13 cellular contexts compared by ENCODE assay signal in the genomic region with DNA sequence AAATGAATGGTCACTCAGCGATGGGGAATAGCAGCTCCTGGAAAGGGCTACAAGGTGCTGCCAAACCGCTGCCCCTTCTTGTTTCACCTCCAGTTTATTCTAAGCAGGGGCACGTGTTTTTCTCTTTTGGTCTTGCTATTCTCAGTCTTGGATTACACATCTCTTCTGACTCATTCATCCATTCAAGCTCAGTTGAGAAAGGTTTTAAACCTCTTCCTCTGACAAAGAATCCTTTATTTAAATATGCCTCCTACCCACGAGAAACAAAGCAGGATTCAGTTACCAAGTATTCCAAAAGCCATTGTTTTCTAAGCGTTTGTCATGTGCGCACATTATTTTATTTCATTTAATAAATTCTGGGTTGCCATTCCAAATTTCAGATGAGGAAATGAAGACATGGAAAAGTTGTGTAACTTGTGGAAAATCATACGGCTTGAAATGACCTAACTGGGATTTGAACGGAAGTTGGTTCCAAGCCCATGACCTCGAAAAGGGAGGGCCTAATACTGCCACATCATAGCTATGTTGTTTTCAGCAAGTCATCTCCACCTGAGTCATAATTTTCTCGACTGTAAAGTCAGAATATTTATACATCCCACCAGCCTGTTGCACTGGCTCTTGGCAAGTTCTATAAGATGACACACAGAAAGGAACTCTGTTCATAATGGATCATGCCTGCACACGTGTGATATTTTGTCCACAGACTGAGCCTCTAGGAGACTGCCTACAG.
DNase-seq lines count a peak whose midpoint lies in the region; ATAC-seq and TF ChIP-seq lines count a peak whose summit lies in the region.
"Had no signal": no experiment of that assay in that cellular context is flagged by ENCODE, and none has a peak within 500 bp of the region (broad histone marks: within the 10 kb centered on the region; RNA-seq: fewer than 3 reads in every experiment).

No MANE protein-coding gene starts in this region.

- no peaks in the 10 kb centered on the region for H3K27me3 ChIP-seq in right cardiac atrium (ENCODE audit: control insufficient read depth, insufficient read depth)
- H3K27me3 ChIP-seq: vagina had no signal

- H3K27ac Mint-ChIP-seq in HFFc6: peak overlapping the region; percentile 91
- H3K27ac Mint-ChIP-seq: activated CD8-positive, alpha-beta T cell treated with anti-CD3 and anti-CD28 coated beads, Interleukin-2, amount 10 ng/mL, durations not matched to agents 7 days and 5 days had no signal

- no peaks in the 10 kb centered on the region for H3K9me3 ChIP-seq in right cardiac atrium (ENCODE audit: control insufficient read depth, low read length)
- H3K9me3 ChIP-seq: HAP-1, vagina had no signal

- H3K4me3 ChIP-seq in astrocyte of the spinal cord (ENCODE audit: low read depth, low read length) (no peak overlapping the region), right cardiac atrium (ENCODE audit: low read length) (no peak overlapping the region)
- H3K4me3 ChIP-seq: HAP-1, vagina had no signal

- DNase-seq in HFFc6 (peak; percentile 93), astrocyte of the spinal cord (ENCODE audit: low read depth, low spot score) (peak; percentile 94), right cardiac atrium (peak in 1 of 3 donors; percentile 27), substantia nigra (lab: John Stamatoyannopoulos, UW) (peak in 11 of 49 donors; percentile 6 to 39 (median 19))
- DNase-seq in stimulated activated CD4-positive, alpha-beta T cell treated with anti-CD3 and anti-CD28 coated beads, Interleukin-4, amount 100 ng/mL, for 1 hour: no peak
- DNase-seq in activated naive CD4-positive, alpha-beta T cell treated with Interleukin-2 at 50 U/mL for 16 hours: no peak
- DNase-seq: activated CD8-positive, alpha-beta T cell treated with anti-CD3 and anti-CD28 coated beads, Interleukin-2, amount 10 ng/mL, durations not matched to agents 7 days and 5 days; cerebellar nuclear complex; kidney had no signal

- ATAC-seq in right cardiac atrium: peak; percentile 57 to 86
- no peak for ATAC-seq in GM18909 (IDR thresholded peaks at IDR 0.05; ENCODE audit: poor library complexity, unreplicated experiment)
- ATAC-seq: activated CD8-positive, alpha-beta T cell treated with anti-CD3 and anti-CD28 coated beads, Interleukin-2, amount 10 ng/mL, durations not matched to agents 7 days and 5 days; HepG2 had no signal

- peaks cover 2% of the 10 kb centered on the region; the same call in 1 of the 2 replicates for H3K27me3 Mint-ChIP-seq in HFFc6 (ENCODE audit: insufficient read depth)

- peak overlapping the region; percentile 73 for H3K4me3 Mint-ChIP-seq in HFFc6
- H3K4me3 Mint-ChIP-seq: activated CD8-positive, alpha-beta T cell treated with anti-CD3 and anti-CD28 coated beads, Interleukin-2, amount 10 ng/mL, durations not matched to agents 7 days and 5 days had no signal

- H3K27ac ChIP-seq in right cardiac atrium (ENCODE audit: low read length) (no peak overlapping the region), substantia nigra (ENCODE audit: low read depth, low read length, poor library complexity, severe bottlenecking) (peak overlapping the region; percentile 98)
- H3K27ac ChIP-seq: vagina had no signal

- in situ Hi-C loops in astrocyte of the spinal cord (cut with HindIII; ENCODE audit: low sequenced_read_pairs): no loop called here

- no peak for TF ChIP-seq CTCF in HFFc6 (IDR thresholded peaks at IDR 0.05)
- no peak for TF ChIP-seq CTCF in astrocyte of the spinal cord (IDR thresholded peaks at IDR 0.05; ENCODE audit: low read depth, low read length)

- WGBS in right cardiac atrium: 56% methylated on average over 11 of the region's 11 CpGs

- H3K36me3 Mint-ChIP-seq in HFFc6 (ENCODE audit: low read depth): no peaks in the 10 kb centered on the region

- no peaks in the 10 kb centered on the region for H3K9me3 Mint-ChIP-seq in HFFc6

- intact Hi-C loops in right cardiac atrium (cut with DNase I): no loop called here

- peaks cover 31% of the 10 kb centered on the region for H3K4me1 Mint-ChIP-seq in HFFc6 (ENCODE audit: low read depth)

- H3K4me1 ChIP-seq in right cardiac atrium (ENCODE audit: control insufficient read depth, insufficient read depth, low read length): peaks cover 6% of the 10 kb centered on the region
- H3K4me1 ChIP-seq: HAP-1 had no signal

Comparison
In these comparisons a context has a peak if more than half of its experiments do, and no peak if none do; other contexts are left out.
1. DNase-seq: peak in HFFc6 (single experiment) and astrocyte of the spinal cord (single experiment); none in stimulated activated CD4-positive, alpha-beta T cell treated with anti-CD3 and anti-CD28 coated beads, Interleukin-4, amount 100 ng/mL, for 1 hour (single experiment) and activated naive CD4-positive, alpha-beta T cell treated with Interleukin-2 at 50 U/mL for 16 hours (single experiment).